Comparison of ENCODE assay signal across 8 cellular contexts in the genomic region with DNA sequence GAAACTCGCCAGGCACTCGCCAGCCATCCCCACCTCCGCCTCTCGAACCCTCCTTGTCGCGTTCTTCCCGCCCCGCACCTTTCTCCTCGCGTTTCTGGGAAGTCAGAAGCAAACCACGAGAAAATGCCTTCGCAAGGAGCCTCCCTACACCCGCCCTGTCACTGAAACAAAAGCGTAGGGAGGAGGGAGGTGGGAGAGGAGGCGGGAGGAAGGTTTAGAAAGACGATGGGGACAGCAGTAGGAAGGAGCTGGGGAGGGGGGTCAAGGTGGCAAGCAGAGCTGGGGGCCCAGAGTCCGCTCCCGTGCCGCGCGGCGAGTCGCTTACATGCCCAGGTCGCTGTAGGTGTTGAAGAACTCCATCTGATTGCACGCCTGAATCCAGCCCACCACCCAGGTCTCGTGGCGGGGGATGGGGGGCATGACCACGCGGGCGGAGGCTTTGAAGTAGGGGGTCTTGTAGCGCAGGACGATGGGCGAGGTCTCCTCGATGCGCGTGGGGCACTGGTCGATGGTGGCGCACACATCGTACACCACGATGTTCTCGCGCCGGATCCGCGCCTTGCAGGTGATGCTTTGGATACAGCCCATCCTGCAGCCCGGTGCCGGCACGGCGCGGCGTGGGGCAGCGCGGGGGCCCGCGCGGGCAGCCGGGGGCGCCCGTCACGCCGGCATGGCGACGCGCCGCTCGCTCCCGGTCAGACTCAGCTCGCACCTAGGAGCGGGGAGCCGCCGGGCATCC. TPM values are rescaled to one million over a fixed set of nuclear protein-coding genes. Genes with fewer than 3 reads are reported as not detected.
DNase-seq lines count a peak whose midpoint lies in the region; ATAC-seq and TF ChIP-seq lines count a peak whose summit lies in the region.

No MANE protein-coding gene starts in this region.

- no TSS peak for BruUV-seq in Calu3 (replicated peaks; lab: Mats Ljungman, UMichigan)

- H3K27ac Mint-ChIP-seq in Calu3 (ENCODE audit: unreplicated experiment), result peak overlapping the region; percentile 55
- no peak overlapping the region for H3K27ac Mint-ChIP-seq in activated CD8-positive, alpha-beta T cell treated with anti-CD3 and anti-CD28 coated beads for 36 hours

- no peaks in the 10 kb centered on the region for H3K9me3 Mint-ChIP-seq in Calu3 (ENCODE audit: low read depth, unreplicated experiment)
- no peaks in the 10 kb centered on the region for H3K9me3 Mint-ChIP-seq in activated CD8-positive, alpha-beta T cell treated with anti-CD3 and anti-CD28 coated beads for 36 hours

- intact Hi-C loops in Calu3 (cut with micrococcal nuclease; ENCODE audit: unreplicated experiment), result no loop called here
- intact Hi-C loops in activated CD8-positive, alpha-beta T cell treated with anti-CD3 and anti-CD28 coated beads for 36 hours (cut with micrococcal nuclease), result no loop called here
- intact Hi-C loops in psoas muscle (cut with DNase I), result loop anchor here (5.0 to 10.0 kb wide), 4 partner anchors 211 to 269 kb away; no protein-coding TSS in a partner anchor

- H3K4me3 ChIP-seq in HEK293 (ENCODE audit: low read depth, low read length) (peak overlapping the region; percentile 52), psoas muscle (peak overlapping the region; percentile 76)

- peak; percentile 19 for DNase-seq in Calu3
- DNase-seq in activated CD8-positive, alpha-beta T cell treated with anti-CD3 and anti-CD28 coated beads for 36 hours, result no peak
- peak; percentile 17 for DNase-seq in germinal center (ENCODE audit: low spot score)
- DNase-seq in psoas muscle, result peak in 1 of 2 donors; percentile 56
- no peak for DNase-seq in OCI-M2 (lab: John Stamatoyannopoulos, UW; ENCODE audit: unreplicated experiment)

- TF ChIP-seq CTCF in Calu3 (IDR thresholded peaks at IDR 0.05; ENCODE audit: unreplicated experiment) (no peak), HEK293 (tag by site-specific recombination; IDR thresholded peaks at IDR 0.05) (no peak), psoas muscle (IDR thresholded peaks at IDR 0.05) (no peak)
- TF ChIP-seq CTCF in activated CD8-positive, alpha-beta T cell treated with anti-CD3 and anti-CD28 coated beads for 36 hours (IDR thresholded peaks at IDR 0.05), result no peak

- H3K27me3 Mint-ChIP-seq in Calu3 (ENCODE audit: unreplicated experiment), result peaks cover 38% of the 10 kb centered on the region
- H3K27me3 Mint-ChIP-seq in activated CD8-positive, alpha-beta T cell treated with anti-CD3 and anti-CD28 coated beads for 36 hours, result peaks cover 57% of the 10 kb centered on the region

- peaks cover 8% of the 10 kb centered on the region for H3K4me1 Mint-ChIP-seq in Calu3 (ENCODE audit: low read depth, unreplicated experiment)
- peaks cover 22% of the 10 kb centered on the region for H3K4me1 Mint-ChIP-seq in activated CD8-positive, alpha-beta T cell treated with anti-CD3 and anti-CD28 coated beads for 36 hours (ENCODE audit: low read depth)

- no peaks in the 10 kb centered on the region for H3K9me3 ChIP-seq in HEK293 (ENCODE audit: control insufficient read depth, insufficient read depth, low read depth, low read length)
- H3K9me3 ChIP-seq in psoas muscle, result no peaks in the 10 kb centered on the region

- peaks cover 28% of the 10 kb centered on the region for H3K36me3 Mint-ChIP-seq in Calu3 (ENCODE audit: insufficient read depth, unreplicated experiment)
- no peaks in the 10 kb centered on the region for H3K36me3 Mint-ChIP-seq in activated CD8-positive, alpha-beta T cell treated with anti-CD3 and anti-CD28 coated beads for 36 hours (ENCODE audit: low read depth)

- H3K27ac ChIP-seq in HEK293 (ENCODE audit: extremely low read depth, low read depth, low read length) (no peak overlapping the region; the same call in 1 of the 2 replicates), psoas muscle (no peak overlapping the region)

- no peak for ATAC-seq in activated CD8-positive, alpha-beta T cell treated with anti-CD3 and anti-CD28 coated beads for 36 hours
- ATAC-seq in psoas muscle (peak in 1 of 4 donors; percentile 4), GM21367 (IDR thresholded peaks at IDR 0.05; ENCODE audit: unreplicated experiment) (no peak), GM18873 (IDR thresholded peaks at IDR 0.05; ENCODE audit: low FRiP score, unreplicated experiment) (no peak)

- WGBS in psoas muscle, 3 donors, result 0 to 1% (median 0%) methylated on average over 66 to 71 of the region's 71 CpGs

- no peaks in the 10 kb centered on the region for H3K36me3 ChIP-seq in HEK293 (ENCODE audit: control insufficient read depth in 2 of 2, insufficient read depth in 1 of 2, low read length in 2 of 2)
- H3K36me3 ChIP-seq in psoas muscle (ENCODE audit: insufficient read depth in 1 of 2, low read depth in 1 of 2), result no peaks in the 10 kb centered on the region

- CTCF ChIA-PET in Calu3 (lab: Charles Lee) (interaction anchor here (0.7 kb wide), 1 partner anchor 367 kb away, joined by 3 read pairs; no protein-coding TSS in a partner anchor), HEK293 (lab: Yijun Ruan, JAX) (interaction anchor here (0.7 kb wide), 2 partner anchors 143 kb away, joined by 3 to 4 read pairs; no protein-coding TSS in a partner anchor)
- CTCF ChIA-PET in activated CD8-positive, alpha-beta T cell treated with anti-CD3 and anti-CD28 coated beads for 36 hours (lab: Charles Lee), result no interaction called here

- POLR2A ChIA-PET in HEK293 (lab: Yijun Ruan, JAX), result no interaction called here
- POLR2A ChIA-PET in activated CD8-positive, alpha-beta T cell treated with anti-CD3 and anti-CD28 coated beads for 36 hours (lab: Charles Lee), result interaction anchor here (0.7 kb wide), 1 partner anchor 39 kb away, joined by 3 read pairs; no protein-coding TSS in a partner anchor

- H3K4me1 ChIP-seq in HEK293 (ENCODE audit: control insufficient read depth, insufficient read depth, low read length) (no peaks in the 10 kb centered on the region; the same call in 1 of the 2 replicates), psoas muscle (peaks cover 14% of the 10 kb centered on the region)

- no peaks in the 10 kb centered on the region for H3K27me3 ChIP-seq in psoas muscle (ENCODE audit: insufficient read depth in 3 of 3, low read length in 2 of 3)

- H3K4me3 Mint-ChIP-seq in Calu3 (ENCODE audit: low read depth, unreplicated experiment), result peak overlapping the region; percentile 73
- peak overlapping the region; percentile 61 for H3K4me3 Mint-ChIP-seq in activated CD8-positive, alpha-beta T cell treated with anti-CD3 and anti-CD28 coated beads for 36 hours

TF ChIP-seq in HEK293, 187 proteins besides CTCF, POLR2A, EP300 and RAD21:
- TF ChIP-seq ZSCAN30 (tag by site-specific recombination; IDR thresholded peaks at IDR 0.05), result no peak
- peak; percentile 52 for TF ChIP-seq ZFHX2 (tag by site-specific recombination; conservative IDR thresholded peaks at IDR 0.05)
- TF ChIP-seq, protein P1, sequence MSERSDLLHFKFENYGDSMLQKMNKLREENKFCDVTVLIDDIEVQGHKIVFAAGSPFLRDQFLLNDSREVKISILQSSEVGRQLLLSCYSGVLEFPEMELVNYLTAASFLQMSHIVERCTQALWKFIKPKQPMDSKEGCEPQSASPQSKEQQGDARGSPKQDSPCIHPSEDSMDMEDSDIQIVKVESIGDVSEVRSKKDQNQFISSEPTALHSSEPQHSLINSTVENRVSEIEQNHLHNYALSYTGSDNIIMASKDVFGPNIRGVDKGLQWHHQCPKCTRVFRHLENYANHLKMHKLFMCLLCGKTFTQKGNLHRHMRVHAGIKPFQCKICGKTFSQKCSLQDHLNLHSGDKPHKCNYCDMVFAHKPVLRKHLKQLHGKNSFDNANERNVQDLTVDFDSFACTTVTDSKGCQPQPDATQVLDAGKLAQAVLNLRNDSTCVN (tag by site-specific recombination; optimal IDR thresholded peaks at IDR 0.05), result peak; percentile 53
- TF ChIP-seq HOXA7 (CRISPR knock-in tag; IDR thresholded peaks at IDR 0.05; ENCODE audit: borderline replicate concordance), result no peak
- TF ChIP-seq ZNF555 (tag by site-specific recombination; conservative IDR thresholded peaks at IDR 0.05), result no peak
- peak; percentile 39; the same call in 1 of the 2 replicates for TF ChIP-seq ZBTB20 (tag by site-specific recombination; IDR thresholded peaks at IDR 0.05)
- peak; percentile 75 for TF ChIP-seq ZNF335 (tag by site-specific recombination; conservative IDR thresholded peaks at IDR 0.05)
- TF ChIP-seq GLIS1 (tag by site-specific recombination; IDR thresholded peaks at IDR 0.05), result 0 out of 2 replicates have a peak, but pooled peaks have one; percentile 11
- TF ChIP-seq GLIS2 (tag by site-specific recombination; IDR thresholded peaks at IDR 0.05), result peak; percentile 85
- peak; percentile 72 for TF ChIP-seq SP2 (tag by site-specific recombination; IDR thresholded peaks at IDR 0.05)
- TF ChIP-seq EGR2 (tag by site-specific recombination; IDR thresholded peaks at IDR 0.05; ENCODE audit: low read depth), result peak; percentile 31; the same call in 1 of the 2 replicates
- peak; percentile 74 for TF ChIP-seq ZNF777 (tag by site-specific recombination; IDR thresholded peaks at IDR 0.05; ENCODE audit: borderline replicate concordance)
- peak; percentile 45; the same call in 1 of the 2 replicates for TF ChIP-seq SP3 (tag by site-specific recombination; IDR thresholded peaks at IDR 0.05)

RNA-seq across cellular contexts. Expression of a gene that starts 1.0 kb away (rescaled TPM):
- total RNA-seq in Calu3 (2022) (1.9 and 4.9 TPM in 2 replicates), psoas muscle (1 to 10 TPM; 2.5 to 9.8 (median 6.5) TPM)
- under 1 TPM in 1 of 2 experiments, not detected in 1; 0.20 TPM for total RNA-seq in activated CD8-positive, alpha-beta T cell treated with anti-CD3 and anti-CD28 coated beads for 36 hours
- 1 to 10 TPM; 1.6 to 8.4 (median 4.7) TPM for polyA plus RNA-seq in psoas muscle

Comparison
In these comparisons a context has a peak if more than half of its experiments do, and no peak if none do; other contexts are left out.
1. DNase-seq: peak in Calu3 (single experiment) and germinal center (single experiment); none in activated CD8-positive, alpha-beta T cell treated with anti-CD3 and anti-CD28 coated beads for 36 hours (single experiment) and OCI-M2 (single experiment).
2. intact Hi-C loops: an anchor here in psoas muscle (5.0 to 10.0 kb wide); none called in Calu3 and activated CD8-positive, alpha-beta T cell treated with anti-CD3 and anti-CD28 coated beads for 36 hours.